ENCODE assay signal across 12 cellular contexts in the genomic region with DNA sequence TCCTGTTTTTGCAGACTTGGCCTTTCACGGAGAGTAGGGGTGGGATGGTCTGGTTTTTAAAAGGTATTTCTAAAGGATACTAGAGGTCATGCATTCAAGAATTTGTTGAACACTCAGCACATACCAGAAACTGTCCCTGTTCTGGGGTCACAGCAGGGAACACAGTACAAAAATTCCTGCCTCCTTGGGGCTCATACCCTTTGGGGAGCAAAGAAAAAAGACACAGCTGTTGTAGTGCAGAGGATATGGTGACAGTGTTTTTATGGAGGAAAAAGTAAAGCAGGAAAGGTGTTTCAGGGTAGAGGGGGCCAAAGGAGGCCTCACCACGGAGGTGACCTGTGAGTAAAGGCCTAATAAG. TPM values are rescaled to one million over a fixed set of nuclear protein-coding genes. Genes with fewer than 3 reads are reported as not detected.
A peak's percentile ranks its signal among the peaks of the same experiment; 100 is the strongest.
DNase-seq lines count a peak whose midpoint lies in the region; ATAC-seq, FAIRE-seq and TF ChIP-seq lines count a peak whose summit lies in the region.
"Had no signal": no experiment of that assay in that cellular context is flagged by ENCODE, and none has a peak within 500 bp of the region (broad histone marks: within the 10 kb centered on the region; RNA-seq: fewer than 3 reads in every experiment).

No MANE protein-coding gene starts in this region.

- H3K27ac ChIP-seq in small intestine (ENCODE audit: low read depth in 1 of 2, low read length in 1 of 2): peak overlapping the region; percentile 59 to 83
- H3K27ac ChIP-seq in gastroesophageal sphincter: peak overlapping the region in 2 of 4 donors; percentile 1 to 22

- no peak overlapping the region for H3K4me3 ChIP-seq in small intestine (ENCODE audit: low read depth in 1 of 2, low read length in 2 of 2)
- no peak overlapping the region for H3K4me3 ChIP-seq in gastroesophageal sphincter

- H3K9me3 ChIP-seq in small intestine (ENCODE audit: control insufficient read depth, low read depth) (no peaks in the 10 kb centered on the region), gastroesophageal sphincter (no peaks in the 10 kb centered on the region)

- TF ChIP-seq CTCF in gastroesophageal sphincter (IDR thresholded peaks at IDR 0.05): no peak

- WGBS in small intestine, 3 donors: 47 to 59% (median 54%) methylated on average over 2 of the region's 2 CpGs
- WGBS in gastroesophageal sphincter (ENCODE audit: low coverage in 1 of 2), 2 donors: 44% methylated on average over 2 of the region's 2 CpGs; no CpG with 5 or more reads in 1 of the 2 donors

- H3K27me3 Mint-ChIP-seq in T-helper 1 cell treated with Interleukin-12 subunit alpha and Interleukin-12 subunit beta and Interleukin-4 antibody, amounts not matched to agents 30 μg/mL and 1 μg/mL, for 36 hours (ENCODE audit: low read depth): no peaks in the 10 kb centered on the region
- no peaks in the 10 kb centered on the region for H3K27me3 Mint-ChIP-seq in central memory CD8-positive, alpha-beta T cell

- no peak for TF ChIP-seq EP300 in gastroesophageal sphincter (IDR thresholded peaks at IDR 0.05)

- DNase-seq in T-helper 1 cell: no peak
- DNase-seq in central memory CD8-positive, alpha-beta T cell (ENCODE audit: low spot score in 2 of 2): no peak
- no peak for DNase-seq in small intestine
- no peak for DNase-seq in NCI-H82 (lab: John Stamatoyannopoulos, UW)
- DNase-seq: foreskin melanocyte, left ventricle myocardium superior had no signal

- no peak overlapping the region for H3K4me3 Mint-ChIP-seq in T-helper 1 cell treated with Interleukin-12 subunit alpha and Interleukin-12 subunit beta and Interleukin-4 antibody, amounts not matched to agents 30 μg/mL and 1 μg/mL, for 36 hours
- no peak overlapping the region for H3K4me3 Mint-ChIP-seq in central memory CD8-positive, alpha-beta T cell

- no peak for FAIRE-seq in small intestine (lab: Jason Lieb, UNC)
- FAIRE-seq: bronchial epithelial cell had no signal

- H3K4me1 ChIP-seq in small intestine (ENCODE audit: control insufficient read depth in 2 of 2, insufficient read depth in 1 of 2, low read depth in 1 of 2, low read length in 1 of 2): peaks cover 5 to 13% of the 10 kb centered on the region in 2 donors
- peaks cover 0 to 61% (median 4%) of the 10 kb centered on the region in 3 donors for H3K4me1 ChIP-seq in gastroesophageal sphincter

- H3K27me3 ChIP-seq in small intestine (ENCODE audit: control insufficient read depth in 2 of 2, insufficient read depth in 2 of 2, low read length in 2 of 2) (no peaks in the 10 kb centered on the region), gastroesophageal sphincter (no peaks in the 10 kb centered on the region)

- peak overlapping the region; percentile 34 for H3K27ac Mint-ChIP-seq in T-helper 1 cell treated with Interleukin-12 subunit alpha and Interleukin-12 subunit beta and Interleukin-4 antibody, amounts not matched to agents 30 μg/mL and 1 μg/mL, for 36 hours
- H3K27ac Mint-ChIP-seq in central memory CD8-positive, alpha-beta T cell (ENCODE audit: low read depth): peak overlapping the region; percentile 42

- TF ChIP-seq POLR2A in gastroesophageal sphincter (IDR thresholded peaks at IDR 0.05): no peak

- peaks cover 38% of the 10 kb centered on the region for H3K36me3 Mint-ChIP-seq in T-helper 1 cell treated with Interleukin-12 subunit alpha and Interleukin-12 subunit beta and Interleukin-4 antibody, amounts not matched to agents 30 μg/mL and 1 μg/mL, for 36 hours (ENCODE audit: low read depth)
- H3K36me3 Mint-ChIP-seq in central memory CD8-positive, alpha-beta T cell (ENCODE audit: insufficient read depth): peaks cover 49% of the 10 kb centered on the region

- ATAC-seq in central memory CD8-positive, alpha-beta T cell (replicated peaks; ENCODE audit: extremely low read depth, poor library complexity, severe bottlenecking): no peak
- no peak for ATAC-seq in gastroesophageal sphincter

- H3K36me3 ChIP-seq in small intestine (ENCODE audit: control insufficient read depth in 2 of 2, insufficient read depth in 2 of 2, low read length in 2 of 2) (peaks cover 31 to 41% of the 10 kb centered on the region in 2 donors), gastroesophageal sphincter (peaks cover 5 to 56% of the 10 kb centered on the region in 2 donors)

- H3K4me1 Mint-ChIP-seq in T-helper 1 cell treated with Interleukin-12 subunit alpha and Interleukin-12 subunit beta and Interleukin-4 antibody, amounts not matched to agents 30 μg/mL and 1 μg/mL, for 36 hours (ENCODE audit: low read depth): peaks cover 27% of the 10 kb centered on the region
- H3K4me1 Mint-ChIP-seq in central memory CD8-positive, alpha-beta T cell: peaks cover 13% of the 10 kb centered on the region

- no peaks in the 10 kb centered on the region for H3K9me3 Mint-ChIP-seq in T-helper 1 cell treated with Interleukin-12 subunit alpha and Interleukin-12 subunit beta and Interleukin-4 antibody, amounts not matched to agents 30 μg/mL and 1 μg/mL, for 36 hours
- no peaks in the 10 kb centered on the region for H3K9me3 Mint-ChIP-seq in central memory CD8-positive, alpha-beta T cell

RNA-seq across cellular contexts. Expression of a gene that starts 8.4 kb away (rescaled TPM):
- polyA plus RNA-seq in small intestine: 100 to 1,000 TPM; 124 to 200 (median 176) TPM
- total RNA-seq in gastroesophageal sphincter: 100 to 1,000 TPM in 1 of 4 donors, 10 to 100 TPM in 3; 66.9 to 144 (median 80.2) TPM

RNA-seq across cellular contexts. Expression of a gene that starts 32.1 kb away (rescaled TPM):
- 1 to 10 TPM in 1 of 3 donors, not detected in 2; 1.1 TPM for polyA plus RNA-seq in small intestine
- total RNA-seq in gastroesophageal sphincter: under 1 TPM in 3 of 4 donors, not detected in 1; 0.16 to 0.89 (median 0.27) TPM
- total RNA-seq: A172; activated CD8-positive, alpha-beta memory T cell treated with anti-CD3 and anti-CD28 coated beads for 36 hours; bronchial epithelial cell; renal cortical epithelial cell had no signal

RNA-seq across cellular contexts. Expression of a gene that starts 49.7 kb away (rescaled TPM):
- polyA plus RNA-seq in small intestine: 10 to 100 TPM; 30.3 to 47.5 (median 34.0) TPM
- total RNA-seq in gastroesophageal sphincter: 10 to 100 TPM; 26.6 to 46.8 (median 39.3) TPM

RNA-seq across cellular contexts. Expression of a gene that starts 56.5 kb away (rescaled TPM):
- not detected for polyA plus RNA-seq in small intestine
- not detected for total RNA-seq in gastroesophageal sphincter
- total RNA-seq: A172, bronchial epithelial cell, left ventricle myocardium superior, renal cortical epithelial cell had no signal

RNA-seq across cellular contexts. Expression of a gene that starts 57.3 kb away (rescaled TPM):
- polyA plus RNA-seq in small intestine: 10 to 100 TPM; 22.6 to 38.6 (median 24.8) TPM
- 10 to 100 TPM; 23.3 to 31.6 (median 27.8) TPM for total RNA-seq in gastroesophageal sphincter
